ENCODE assay signal across 10 cellular contexts in the genomic region with DNA sequence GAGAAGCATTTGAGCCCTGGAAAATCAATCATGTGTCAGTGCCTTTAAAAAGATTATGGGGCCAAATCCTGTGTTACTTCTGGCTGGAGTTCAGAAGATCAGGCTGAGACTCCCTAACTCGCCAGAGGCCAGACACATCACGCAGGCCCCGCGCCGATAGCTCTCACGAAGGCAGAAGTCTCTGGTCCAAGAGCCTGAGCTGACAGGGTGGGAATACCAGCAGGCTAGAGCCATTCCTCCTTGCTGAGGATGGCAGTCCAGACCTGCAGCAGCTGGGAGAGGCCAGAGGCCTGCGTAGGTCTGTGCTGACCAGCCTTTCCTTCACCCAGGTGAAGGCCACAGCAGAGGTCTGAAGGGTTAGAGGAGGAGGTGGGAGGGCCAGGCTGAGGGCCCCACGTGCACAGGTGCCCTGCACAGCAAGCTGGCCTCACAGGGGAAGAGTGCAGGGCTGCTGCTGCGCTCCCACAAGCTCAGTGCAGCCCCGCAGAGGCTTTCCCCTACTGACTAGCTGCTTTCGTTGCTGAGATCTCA. TPM values are rescaled to one million over a fixed set of nuclear protein-coding genes. Genes with fewer than 3 reads are reported as not detected.
DNase-seq lines count a peak whose midpoint lies in the region; ATAC-seq, FAIRE-seq and TF ChIP-seq lines count a peak whose summit lies in the region.
"Had no signal": no experiment of that assay in that cellular context is flagged by ENCODE, and none has a peak within 500 bp of the region (broad histone marks: within the 10 kb centered on the region; RNA-seq: fewer than 3 reads in every experiment).

No MANE protein-coding gene starts in this region.

- FAIRE-seq in GM19239 (lab: Jason Lieb, UNC): no peak

- peaks cover 0 to 2% of the 10 kb centered on the region in 2 donors for H3K36me3 ChIP-seq in lung (ENCODE audit: control insufficient read depth in 2 of 2, insufficient read depth in 2 of 2, low read length in 2 of 2)
- H3K36me3 ChIP-seq: BLaER1 treated with 17β-estradiol and CSF1 and Interleukin-3, amounts not matched to agents 10 nM and 100 nM had no signal

- no peaks in the 10 kb centered on the region for H3K36me3 Mint-ChIP-seq in activated CD8-positive, alpha-beta T cell treated with anti-CD3 and anti-CD28 coated beads for 36 hours (ENCODE audit: low read depth)
- H3K36me3 Mint-ChIP-seq in activated T-helper 2 cell treated with anti-CD3 and anti-CD28 coated beads, Interferon-gamma antibody, Interleukin-2, Interleukin-4, amounts not matched to agents 10 μg/mL and 5 μg/mL and 100 μg/mL, durations not matched to agents 14 hours and 24 hours and 36 hours (ENCODE audit: low read depth): no peaks in the 10 kb centered on the region

- H3K4me1 Mint-ChIP-seq in activated CD8-positive, alpha-beta T cell treated with anti-CD3 and anti-CD28 coated beads for 36 hours (ENCODE audit: low read depth): no peaks in the 10 kb centered on the region
- H3K4me1 Mint-ChIP-seq in activated T-helper 2 cell treated with anti-CD3 and anti-CD28 coated beads, Interferon-gamma antibody, Interleukin-2, Interleukin-4, amounts not matched to agents 10 μg/mL and 5 μg/mL and 100 μg/mL, durations not matched to agents 14 hours and 24 hours and 36 hours (ENCODE audit: low read depth): no peaks in the 10 kb centered on the region
- H3K4me1 Mint-ChIP-seq: activated CD4-positive, alpha-beta T cell treated with anti-CD3 and anti-CD28 coated beads, Interleukin-2, amount 10 ng/mL, durations not matched to agents 24 days and 14 days had no signal

- H3K4me1 ChIP-seq in lung (ENCODE audit: control insufficient read depth in 2 of 2, insufficient read depth in 2 of 2, low read length in 2 of 2): no peaks in the 10 kb centered on the region
- H3K4me1 ChIP-seq: BLaER1 treated with 17β-estradiol and CSF1 and Interleukin-3, amounts not matched to agents 10 nM and 100 nM had no signal

- no peaks in the 10 kb centered on the region for H3K9me3 Mint-ChIP-seq in activated CD8-positive, alpha-beta T cell treated with anti-CD3 and anti-CD28 coated beads for 36 hours
- no peaks in the 10 kb centered on the region for H3K9me3 Mint-ChIP-seq in activated T-helper 2 cell treated with anti-CD3 and anti-CD28 coated beads, Interferon-gamma antibody, Interleukin-2, Interleukin-4, amounts not matched to agents 10 μg/mL and 5 μg/mL and 100 μg/mL, durations not matched to agents 14 hours and 24 hours and 36 hours
- H3K9me3 Mint-ChIP-seq: activated CD4-positive, alpha-beta T cell treated with anti-CD3 and anti-CD28 coated beads, Interleukin-2, amount 10 ng/mL, durations not matched to agents 24 days and 14 days had no signal

- H3K4me3 Mint-ChIP-seq in activated CD8-positive, alpha-beta T cell treated with anti-CD3 and anti-CD28 coated beads for 36 hours: no peak overlapping the region
- no peak overlapping the region for H3K4me3 Mint-ChIP-seq in activated T-helper 2 cell treated with anti-CD3 and anti-CD28 coated beads, Interferon-gamma antibody, Interleukin-2, Interleukin-4, amounts not matched to agents 10 μg/mL and 5 μg/mL and 100 μg/mL, durations not matched to agents 14 hours and 24 hours and 36 hours (ENCODE audit: low read depth)
- H3K4me3 Mint-ChIP-seq: activated CD4-positive, alpha-beta T cell treated with anti-CD3 and anti-CD28 coated beads, Interleukin-2, amount 10 ng/mL, durations not matched to agents 24 days and 14 days had no signal

- intact Hi-C loops in activated CD8-positive, alpha-beta T cell treated with anti-CD3 and anti-CD28 coated beads for 36 hours (cut with micrococcal nuclease): loop anchor here (5.0 kb wide), 3 partner anchors 160 to 650 kb away; no protein-coding TSS in a partner anchor
- intact Hi-C loops in activated T-helper 2 cell treated with anti-CD3 and anti-CD28 coated beads, Interferon-gamma antibody, Interleukin-2, Interleukin-4, amounts not matched to agents 10 μg/mL and 5 μg/mL and 100 μg/mL, durations not matched to agents 14 hours and 24 hours and 36 hours (cut with micrococcal nuclease): loop anchor here (2.0 to 5.0 kb wide), 2 partner anchors 105 to 218 kb away; no protein-coding TSS in a partner anchor

- peaks cover 3% of the 10 kb centered on the region for H3K27me3 Mint-ChIP-seq in activated CD8-positive, alpha-beta T cell treated with anti-CD3 and anti-CD28 coated beads for 36 hours
- H3K27me3 Mint-ChIP-seq in activated T-helper 2 cell treated with anti-CD3 and anti-CD28 coated beads, Interferon-gamma antibody, Interleukin-2, Interleukin-4, amounts not matched to agents 10 μg/mL and 5 μg/mL and 100 μg/mL, durations not matched to agents 14 hours and 24 hours and 36 hours (ENCODE audit: low read depth): no peaks in the 10 kb centered on the region

- WGBS in lung, 2 donors: 76 to 82% methylated on average over 11 of the region's 11 CpGs

- H3K27ac Mint-ChIP-seq in activated CD8-positive, alpha-beta T cell treated with anti-CD3 and anti-CD28 coated beads for 36 hours: no peak overlapping the region
- H3K27ac Mint-ChIP-seq in activated T-helper 2 cell treated with anti-CD3 and anti-CD28 coated beads, Interferon-gamma antibody, Interleukin-2, Interleukin-4, amounts not matched to agents 10 μg/mL and 5 μg/mL and 100 μg/mL, durations not matched to agents 14 hours and 24 hours and 36 hours: no peak overlapping the region
- H3K27ac Mint-ChIP-seq: activated CD4-positive, alpha-beta T cell treated with anti-CD3 and anti-CD28 coated beads, Interleukin-2, amount 10 ng/mL, durations not matched to agents 24 days and 14 days had no signal

- no peaks in the 10 kb centered on the region for H3K9me3 ChIP-seq in lung (ENCODE audit: control insufficient read depth in 2 of 2, insufficient read depth in 1 of 2, low read length in 1 of 2)
- H3K9me3 ChIP-seq: BLaER1 treated with 17β-estradiol and CSF1 and Interleukin-3, amounts not matched to agents 10 nM and 100 nM had no signal

- CTCF ChIA-PET in activated CD8-positive, alpha-beta T cell treated with anti-CD3 and anti-CD28 coated beads for 36 hours (lab: Charles Lee): interaction anchor here (0.6 to 2.2 kb wide), 39 partner anchors 9 to 650 kb away, joined by 3 to 17 read pairs (median 3); no protein-coding TSS in a partner anchor

- H3K27me3 ChIP-seq in lung (ENCODE audit: control insufficient read depth, insufficient read depth): no peaks in the 10 kb centered on the region
- H3K27me3 ChIP-seq: BLaER1 treated with 17β-estradiol and CSF1 and Interleukin-3, amounts not matched to agents 10 nM and 100 nM had no signal

- H3K4me3 ChIP-seq in lung: no peak overlapping the region

- H3K27ac ChIP-seq in lung (ENCODE audit: low read depth in 1 of 2, low read length in 1 of 2): no peak overlapping the region
- H3K27ac ChIP-seq: BLaER1 treated with 17β-estradiol and CSF1 and Interleukin-3, amounts not matched to agents 10 nM and 100 nM had no signal

- no peak for TF ChIP-seq CTCF in activated CD8-positive, alpha-beta T cell treated with anti-CD3 and anti-CD28 coated beads for 36 hours (IDR thresholded peaks at IDR 0.05)
- no peak for TF ChIP-seq CTCF in lung (IDR thresholded peaks at IDR 0.05; ENCODE audit: control extremely low read depth, extremely low read depth)

- POLR2A ChIA-PET in activated CD8-positive, alpha-beta T cell treated with anti-CD3 and anti-CD28 coated beads for 36 hours (lab: Charles Lee): no interaction called here

- ATAC-seq in GM21360 (IDR thresholded peaks at IDR 0.05; ENCODE audit: unreplicated experiment): peak; percentile 21
- ATAC-seq in activated CD8-positive, alpha-beta T cell treated with anti-CD3 and anti-CD28 coated beads for 36 hours: peak; percentile 24
- no peak for ATAC-seq in lung (ENCODE audit: insufficient read depth, low FRiP score)
- no peak for ATAC-seq in HG02571 (IDR thresholded peaks at IDR 0.05; ENCODE audit: unreplicated experiment)

- DNase-seq in AG20443 (ENCODE audit: low spot score): peak; percentile 17
- no peak for DNase-seq in activated CD8-positive, alpha-beta T cell treated with anti-CD3 and anti-CD28 coated beads for 36 hours
- DNase-seq in lung (ENCODE audit: low spot score): peak; percentile 24
- no peak for DNase-seq in globus pallidus (ENCODE audit: low spot score)
- no peak for DNase-seq in activated T-helper 2 cell treated with anti-CD3 and anti-CD28 coated beads, Interferon-gamma antibody, Interleukin-2, Interleukin-4, amounts not matched to agents 10 μg/mL and 5 μg/mL and 100 μg/mL, durations not matched to agents 14 hours and 24 hours and 36 hours (ENCODE audit: low spot score)
- no peak for DNase-seq in GM19239 (ENCODE audit: insufficient read length, low spot score)

RNA-seq across cellular contexts. Expression of a gene that starts 52.9 kb away (rescaled TPM):
- not detected for total RNA-seq in activated CD8-positive, alpha-beta T cell treated with anti-CD3 and anti-CD28 coated beads for 36 hours
- total RNA-seq in lung: 10 to 100 TPM; 24.3 to 81.1 TPM
- 10 to 100 TPM; 37.7 to 70.5 TPM for polyA plus RNA-seq in lung
- 0.09 and 0.14 TPM in 2 replicates for total RNA-seq in activated T-helper 2 cell treated with anti-CD3 and anti-CD28 coated beads, Interferon-gamma antibody, Interleukin-2, Interleukin-4, amounts not matched to agents 10 μg/mL and 5 μg/mL and 100 μg/mL, durations not matched to agents 14 hours and 24 hours and 36 hours
- total RNA-seq: activated CD4-positive, alpha-beta T cell treated with anti-CD3 and anti-CD28 coated beads, Interleukin-2, amount 10 ng/mL, durations not matched to agents 24 days and 14 days had no signal

Comparison
In these comparisons a context has a peak if more than half of its experiments do, and no peak if none do; other contexts are left out.
1. DNase-seq: peak in AG20443 (single experiment) and lung (single experiment); none in activated CD8-positive, alpha-beta T cell treated with anti-CD3 and anti-CD28 coated beads for 36 hours (single experiment), globus pallidus (single experiment), activated T-helper 2 cell treated with anti-CD3 and anti-CD28 coated beads, Interferon-gamma antibody, Interleukin-2, Interleukin-4, amounts not matched to agents 10 μg/mL and 5 μg/mL and 100 μg/mL, durations not matched to agents 14 hours and 24 hours and 36 hours (single experiment) and GM19239 (single experiment).
2. ATAC-seq: peak in GM21360 (single experiment) and activated CD8-positive, alpha-beta T cell treated with anti-CD3 and anti-CD28 coated beads for 36 hours (single experiment); none in lung (single experiment) and HG02571 (single experiment).
3. RNA of a gene that starts 52.9 kb away (total RNA-seq): 24.3 to 81.1 TPM in lung; not detected in activated CD8-positive, alpha-beta T cell treated with anti-CD3 and anti-CD28 coated beads for 36 hours and 0.09 to 0.14 TPM in activated T-helper 2 cell treated with anti-CD3 and anti-CD28 coated beads, Interferon-gamma antibody, Interleukin-2, Interleukin-4, amounts not matched to agents 10 μg/mL and 5 μg/mL and 100 μg/mL, durations not matched to agents 14 hours and 24 hours and 36 hours; every median in the first group is over 10 times any median in the second.